ENCODE assay signal across 1 cellular context in the genomic region with DNA sequence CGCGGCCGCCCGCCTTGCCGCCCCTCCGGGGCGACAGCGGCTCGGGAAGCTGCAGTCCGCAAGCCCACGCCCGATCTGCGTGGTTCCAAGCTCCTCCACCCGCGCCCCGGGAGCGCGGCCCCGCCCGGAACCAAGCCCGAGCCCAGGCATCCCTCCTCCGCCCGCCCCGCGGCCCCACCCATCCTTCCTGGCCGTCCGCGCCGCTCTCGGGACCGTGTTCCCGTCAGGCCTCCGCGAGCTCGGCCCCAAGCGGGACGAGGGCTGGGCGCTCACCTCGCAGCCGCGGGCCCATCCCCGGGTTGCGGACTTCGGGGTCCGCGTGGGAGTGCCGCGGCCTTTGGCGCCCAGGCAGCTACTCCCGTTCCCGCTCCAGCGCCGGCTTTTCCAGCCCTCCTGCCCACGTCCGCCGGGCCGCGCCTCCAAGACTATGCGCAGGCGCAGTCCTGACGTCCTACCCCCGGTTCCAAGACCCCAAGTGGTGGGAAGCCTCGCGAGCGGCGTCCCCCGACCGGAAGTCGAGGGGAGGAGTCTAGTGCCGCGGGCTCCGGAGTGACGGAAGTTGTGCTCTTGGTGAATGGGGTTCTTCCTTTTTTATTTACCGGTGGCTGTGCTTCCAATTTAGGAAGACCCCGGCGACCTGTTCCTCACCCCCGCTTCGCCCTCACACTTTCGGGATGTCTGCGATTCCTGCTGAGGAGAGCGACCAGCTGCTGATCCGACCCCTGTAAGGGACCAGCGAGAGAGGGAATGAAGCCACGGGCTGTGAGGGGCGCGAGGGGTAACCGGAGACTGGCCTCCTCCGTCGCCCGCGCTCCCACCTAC.
TF ChIP-seq lines count a peak whose summit lies in the region.

CPSF3 (plus strand) TSS at position 555 of the 822 bp plus-strand sequence; CDS start at position 675, 120 bp downstream.
A gene with protein sequence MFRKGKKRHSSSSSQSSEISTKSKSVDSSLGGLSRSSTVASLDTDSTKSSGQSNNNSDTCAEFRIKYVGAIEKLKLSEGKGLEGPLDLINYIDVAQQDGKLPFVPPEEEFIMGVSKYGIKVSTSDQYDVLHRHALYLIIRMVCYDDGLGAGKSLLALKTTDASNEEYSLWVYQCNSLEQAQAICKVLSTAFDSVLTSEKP (minus strand): TSS at position 429 of the 822 bp plus-strand sequence. CDS start 4,831 bp downstream, outside the sequence.

TF ChIP-seq in HepG2, 621 proteins besides CTCF, POLR2A, EP300 and RAD21 (continued from another document and continues in another):
- TF ChIP-seq, protein P1, sequence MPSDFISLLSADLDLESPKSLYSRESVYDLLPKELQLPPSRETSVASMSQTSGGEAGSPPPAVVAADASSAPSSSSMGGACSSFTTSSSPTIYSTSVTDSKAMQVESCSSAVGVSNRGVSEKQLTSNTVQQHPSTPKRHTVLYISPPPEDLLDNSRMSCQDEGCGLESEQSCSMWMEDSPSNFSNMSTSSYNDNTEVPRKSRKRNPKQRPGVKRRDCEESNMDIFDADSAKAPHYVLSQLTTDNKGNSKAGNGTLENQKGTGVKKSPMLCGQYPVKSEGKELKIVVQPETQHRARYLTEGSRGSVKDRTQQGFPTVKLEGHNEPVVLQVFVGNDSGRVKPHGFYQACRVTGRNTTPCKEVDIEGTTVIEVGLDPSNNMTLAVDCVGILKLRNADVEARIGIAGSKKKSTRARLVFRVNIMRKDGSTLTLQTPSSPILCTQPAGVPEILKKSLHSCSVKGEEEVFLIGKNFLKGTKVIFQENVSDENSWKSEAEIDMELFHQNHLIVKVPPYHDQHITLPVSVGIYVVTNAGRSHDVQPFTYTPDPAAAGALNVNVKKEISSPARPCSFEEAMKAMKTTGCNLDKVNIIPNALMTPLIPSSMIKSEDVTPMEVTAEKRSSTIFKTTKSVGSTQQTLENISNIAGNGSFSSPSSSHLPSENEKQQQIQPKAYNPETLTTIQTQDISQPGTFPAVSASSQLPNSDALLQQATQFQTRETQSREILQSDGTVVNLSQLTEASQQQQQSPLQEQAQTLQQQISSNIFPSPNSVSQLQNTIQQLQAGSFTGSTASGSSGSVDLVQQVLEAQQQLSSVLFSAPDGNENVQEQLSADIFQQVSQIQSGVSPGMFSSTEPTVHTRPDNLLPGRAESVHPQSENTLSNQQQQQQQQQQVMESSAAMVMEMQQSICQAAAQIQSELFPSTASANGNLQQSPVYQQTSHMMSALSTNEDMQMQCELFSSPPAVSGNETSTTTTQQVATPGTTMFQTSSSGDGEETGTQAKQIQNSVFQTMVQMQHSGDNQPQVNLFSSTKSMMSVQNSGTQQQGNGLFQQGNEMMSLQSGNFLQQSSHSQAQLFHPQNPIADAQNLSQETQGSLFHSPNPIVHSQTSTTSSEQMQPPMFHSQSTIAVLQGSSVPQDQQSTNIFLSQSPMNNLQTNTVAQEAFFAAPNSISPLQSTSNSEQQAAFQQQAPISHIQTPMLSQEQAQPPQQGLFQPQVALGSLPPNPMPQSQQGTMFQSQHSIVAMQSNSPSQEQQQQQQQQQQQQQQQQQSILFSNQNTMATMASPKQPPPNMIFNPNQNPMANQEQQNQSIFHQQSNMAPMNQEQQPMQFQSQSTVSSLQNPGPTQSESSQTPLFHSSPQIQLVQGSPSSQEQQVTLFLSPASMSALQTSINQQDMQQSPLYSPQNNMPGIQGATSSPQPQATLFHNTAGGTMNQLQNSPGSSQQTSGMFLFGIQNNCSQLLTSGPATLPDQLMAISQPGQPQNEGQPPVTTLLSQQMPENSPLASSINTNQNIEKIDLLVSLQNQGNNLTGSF (CRISPR knock-in tag; IDR thresholded peaks at IDR 0.05) = peak; percentile 94
- TF ChIP-seq STAG1 (CRISPR knock-in tag; IDR thresholded peaks at IDR 0.05) = peak; percentile 9
- TF ChIP-seq KDM6A (CRISPR knock-in tag; IDR thresholded peaks at IDR 0.05; ENCODE audit: low read depth) = no peak
- TF ChIP-seq, protein P2, sequence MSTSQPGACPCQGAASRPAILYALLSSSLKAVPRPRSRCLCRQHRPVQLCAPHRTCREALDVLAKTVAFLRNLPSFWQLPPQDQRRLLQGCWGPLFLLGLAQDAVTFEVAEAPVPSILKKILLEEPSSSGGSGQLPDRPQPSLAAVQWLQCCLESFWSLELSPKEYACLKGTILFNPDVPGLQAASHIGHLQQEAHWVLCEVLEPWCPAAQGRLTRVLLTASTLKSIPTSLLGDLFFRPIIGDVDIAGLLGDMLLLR (CRISPR knock-in tag; IDR thresholded peaks at IDR 0.05) = peak; percentile 16; the same call in 1 of the 2 replicates
- TF ChIP-seq ZNF207 (IDR thresholded peaks at IDR 0.05; ENCODE audit: borderline replicate concordance) = no peak
- TF ChIP-seq JDP2 (CRISPR knock-in tag; IDR thresholded peaks at IDR 0.05; ENCODE audit: borderline replicate concordance) = peak; percentile 72; the same call in 1 of the 2 replicates
- TF ChIP-seq THYN1 (CRISPR knock-in tag; IDR thresholded peaks at IDR 0.05; ENCODE audit: borderline replicate concordance, low read depth) = no peak
- no peak for TF ChIP-seq MLLT10 (CRISPR knock-in tag; IDR thresholded peaks at IDR 0.05)
- TF ChIP-seq SIN3B (IDR thresholded peaks at IDR 0.05; ENCODE audit: low read length) = peak; percentile 66; the same call in 1 of the 2 replicates
- peak; percentile 90 for TF ChIP-seq ZNF274 (CRISPR knock-in tag; IDR thresholded peaks at IDR 0.05)
- TF ChIP-seq SP140L (CRISPR knock-in tag; IDR thresholded peaks at IDR 0.05; ENCODE audit: borderline replicate concordance) = no peak
- TF ChIP-seq, protein P3, sequence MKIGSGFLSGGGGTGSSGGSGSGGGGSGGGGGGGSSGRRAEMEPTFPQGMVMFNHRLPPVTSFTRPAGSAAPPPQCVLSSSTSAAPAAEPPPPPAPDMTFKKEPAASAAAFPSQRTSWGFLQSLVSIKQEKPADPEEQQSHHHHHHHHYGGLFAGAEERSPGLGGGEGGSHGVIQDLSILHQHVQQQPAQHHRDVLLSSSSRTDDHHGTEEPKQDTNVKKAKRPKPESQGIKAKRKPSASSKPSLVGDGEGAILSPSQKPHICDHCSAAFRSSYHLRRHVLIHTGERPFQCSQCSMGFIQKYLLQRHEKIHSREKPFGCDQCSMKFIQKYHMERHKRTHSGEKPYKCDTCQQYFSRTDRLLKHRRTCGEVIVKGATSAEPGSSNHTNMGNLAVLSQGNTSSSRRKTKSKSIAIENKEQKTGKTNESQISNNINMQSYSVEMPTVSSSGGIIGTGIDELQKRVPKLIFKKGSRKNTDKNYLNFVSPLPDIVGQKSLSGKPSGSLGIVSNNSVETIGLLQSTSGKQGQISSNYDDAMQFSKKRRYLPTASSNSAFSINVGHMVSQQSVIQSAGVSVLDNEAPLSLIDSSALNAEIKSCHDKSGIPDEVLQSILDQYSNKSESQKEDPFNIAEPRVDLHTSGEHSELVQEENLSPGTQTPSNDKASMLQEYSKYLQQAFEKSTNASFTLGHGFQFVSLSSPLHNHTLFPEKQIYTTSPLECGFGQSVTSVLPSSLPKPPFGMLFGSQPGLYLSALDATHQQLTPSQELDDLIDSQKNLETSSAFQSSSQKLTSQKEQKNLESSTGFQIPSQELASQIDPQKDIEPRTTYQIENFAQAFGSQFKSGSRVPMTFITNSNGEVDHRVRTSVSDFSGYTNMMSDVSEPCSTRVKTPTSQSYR (CRISPR knock-in tag; IDR thresholded peaks at IDR 0.05; ENCODE audit: borderline replicate concordance) = peak; percentile 6; the same call in 1 of the 2 replicates
- TF ChIP-seq ZKSCAN8 (CRISPR knock-in tag; IDR thresholded peaks at IDR 0.05; ENCODE audit: borderline replicate concordance) = 0 out of 2 replicates have a peak, but pooled peaks have one; percentile 29
- no peak for TF ChIP-seq RORA (CRISPR knock-in tag; IDR thresholded peaks at IDR 0.05)
- TF ChIP-seq ATF7 (IDR thresholded peaks at IDR 0.05) = no peak
- 0 out of 2 replicates have a peak, but pooled peaks have one; percentile 55 for TF ChIP-seq ATF7 (CRISPR knock-in tag; IDR thresholded peaks at IDR 0.05)
- TF ChIP-seq AGO2 (optimal IDR thresholded peaks at IDR 0.05; ENCODE audit: low read depth, low read length) = peak; percentile 32
- TF ChIP-seq CC2D1A (CRISPR knock-in tag; IDR thresholded peaks at IDR 0.05) = no peak
- peak; percentile 57 for TF ChIP-seq BHLHE40 (IDR thresholded peaks at IDR 0.05; ENCODE audit: low read length)
- no peak for TF ChIP-seq ZBTB21 (CRISPR knock-in tag; IDR thresholded peaks at IDR 0.05)
- TF ChIP-seq ZNF747 (CRISPR knock-in tag; IDR thresholded peaks at IDR 0.05; ENCODE audit: borderline replicate concordance) = peak; percentile 54; the same call in 1 of the 2 replicates
- TF ChIP-seq ZBTB42 (CRISPR knock-in tag; IDR thresholded peaks at IDR 0.05) = 0 out of 2 replicates have a peak, but pooled peaks have one; percentile 54
- TF ChIP-seq USF2 (IDR thresholded peaks at IDR 0.05; ENCODE audit: low read depth, low read length) = no peak
- no peak for TF ChIP-seq USF2 (CRISPR knock-in tag; IDR thresholded peaks at IDR 0.05; ENCODE audit: borderline replicate concordance)
- 0 out of 2 replicates have a peak, but pooled peaks have one; percentile 3 for TF ChIP-seq MZF1 (CRISPR knock-in tag; IDR thresholded peaks at IDR 0.05; ENCODE audit: borderline replicate concordance)
- peak; percentile 94 for TF ChIP-seq ZNF780A (CRISPR knock-in tag; IDR thresholded peaks at IDR 0.05)
- TF ChIP-seq MAZ (IDR thresholded peaks at IDR 0.05; ENCODE audit: borderline replicate concordance, low read depth, low read length) = peak; percentile 18; the same call in 1 of the 2 replicates
- TF ChIP-seq MAZ (CRISPR knock-in tag; IDR thresholded peaks at IDR 0.05; ENCODE audit: low read depth) = peak; percentile 96
- TF ChIP-seq, protein P4, sequence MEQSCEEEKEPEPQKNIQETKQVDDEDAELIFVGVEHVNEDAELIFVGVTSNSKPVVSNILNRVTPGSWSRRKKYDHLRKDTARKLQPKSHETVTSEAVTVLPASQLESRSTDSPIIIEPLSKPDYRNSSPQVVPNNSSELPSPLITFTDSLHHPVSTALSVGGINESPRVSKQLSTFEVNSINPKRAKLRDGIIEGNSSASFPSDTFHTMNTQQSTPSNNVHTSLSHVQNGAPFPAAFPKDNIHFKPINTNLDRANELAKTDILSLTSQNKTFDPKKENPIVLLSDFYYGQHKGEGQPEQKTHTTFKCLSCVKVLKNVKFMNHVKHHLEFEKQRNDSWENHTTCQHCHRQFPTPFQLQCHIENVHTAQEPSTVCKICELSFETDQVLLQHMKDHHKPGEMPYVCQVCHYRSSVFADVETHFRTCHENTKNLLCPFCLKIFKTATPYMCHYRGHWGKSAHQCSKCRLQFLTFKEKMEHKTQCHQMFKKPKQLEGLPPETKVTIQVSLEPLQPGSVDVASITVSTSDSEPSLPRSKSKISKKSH (CRISPR knock-in tag; IDR thresholded peaks at IDR 0.05; ENCODE audit: borderline replicate concordance) = no peak; the same call in 1 of the 2 replicates
- peak; percentile 61; the same call in 1 of the 2 replicates for TF ChIP-seq ZNF12 (CRISPR knock-in tag; IDR thresholded peaks at IDR 0.05)
- TF ChIP-seq KLF12 (CRISPR knock-in tag; IDR thresholded peaks at IDR 0.05; ENCODE audit: borderline replicate concordance) = peak; percentile 99
- TF ChIP-seq, protein P5, sequence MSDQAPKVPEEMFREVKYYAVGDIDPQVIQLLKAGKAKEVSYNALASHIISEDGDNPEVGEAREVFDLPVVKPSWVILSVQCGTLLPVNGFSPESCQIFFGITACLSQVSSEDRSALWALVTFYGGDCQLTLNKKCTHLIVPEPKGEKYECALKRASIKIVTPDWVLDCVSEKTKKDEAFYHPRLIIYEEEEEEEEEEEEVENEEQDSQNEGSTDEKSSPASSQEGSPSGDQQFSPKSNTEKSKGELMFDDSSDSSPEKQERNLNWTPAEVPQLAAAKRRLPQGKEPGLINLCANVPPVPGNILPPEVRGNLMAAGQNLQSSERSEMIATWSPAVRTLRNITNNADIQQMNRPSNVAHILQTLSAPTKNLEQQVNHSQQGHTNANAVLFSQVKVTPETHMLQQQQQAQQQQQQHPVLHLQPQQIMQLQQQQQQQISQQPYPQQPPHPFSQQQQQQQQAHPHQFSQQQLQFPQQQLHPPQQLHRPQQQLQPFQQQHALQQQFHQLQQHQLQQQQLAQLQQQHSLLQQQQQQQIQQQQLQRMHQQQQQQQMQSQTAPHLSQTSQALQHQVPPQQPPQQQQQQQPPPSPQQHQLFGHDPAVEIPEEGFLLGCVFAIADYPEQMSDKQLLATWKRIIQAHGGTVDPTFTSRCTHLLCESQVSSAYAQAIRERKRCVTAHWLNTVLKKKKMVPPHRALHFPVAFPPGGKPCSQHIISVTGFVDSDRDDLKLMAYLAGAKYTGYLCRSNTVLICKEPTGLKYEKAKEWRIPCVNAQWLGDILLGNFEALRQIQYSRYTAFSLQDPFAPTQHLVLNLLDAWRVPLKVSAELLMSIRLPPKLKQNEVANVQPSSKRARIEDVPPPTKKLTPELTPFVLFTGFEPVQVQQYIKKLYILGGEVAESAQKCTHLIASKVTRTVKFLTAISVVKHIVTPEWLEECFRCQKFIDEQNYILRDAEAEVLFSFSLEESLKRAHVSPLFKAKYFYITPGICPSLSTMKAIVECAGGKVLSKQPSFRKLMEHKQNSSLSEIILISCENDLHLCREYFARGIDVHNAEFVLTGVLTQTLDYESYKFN (CRISPR knock-in tag; conservative IDR thresholded peaks at IDR 0.05) = peak; percentile 72
- no peak; the same call in 1 of the 2 replicates for TF ChIP-seq SMAD9 (CRISPR knock-in tag; IDR thresholded peaks at IDR 0.05)
- peak; percentile 80 for TF ChIP-seq TGIF2 (CRISPR knock-in tag; IDR thresholded peaks at IDR 0.05)
- TF ChIP-seq ZNF703 (CRISPR knock-in tag; IDR thresholded peaks at IDR 0.05; ENCODE audit: borderline replicate concordance) = peak; percentile 37; the same call in 1 of the 2 replicates
- TF ChIP-seq RAD51 (IDR thresholded peaks at IDR 0.05; ENCODE audit: borderline replicate concordance) = no peak
- peak; percentile 41; the same call in 1 of the 2 replicates for TF ChIP-seq ZNF232 (CRISPR knock-in tag; IDR thresholded peaks at IDR 0.05; ENCODE audit: borderline replicate concordance)
- TF ChIP-seq SNRNP70 (IDR thresholded peaks at IDR 0.05; ENCODE audit: low read depth, low read length) = no peak
- peak; percentile 96; the same call in 1 of the 2 replicates for TF ChIP-seq ZFP82 (CRISPR knock-in tag; IDR thresholded peaks at IDR 0.05; ENCODE audit: borderline replicate concordance)
- TF ChIP-seq ZC3H4 (CRISPR knock-in tag; IDR thresholded peaks at IDR 0.05; ENCODE audit: borderline replicate concordance) = no peak
- TF ChIP-seq GTF3A (CRISPR knock-in tag; conservative IDR thresholded peaks at IDR 0.05) = peak; percentile 25; the same call in 1 of the 2 replicates
- no peak for TF ChIP-seq ZNF34 (CRISPR knock-in tag; IDR thresholded peaks at IDR 0.05; ENCODE audit: borderline replicate concordance)
- peak; percentile 65 for TF ChIP-seq HCFC1 (IDR thresholded peaks at IDR 0.05; ENCODE audit: low read depth, low read length)
- TF ChIP-seq NKX3-1 (CRISPR knock-in tag; IDR thresholded peaks at IDR 0.05) = peak; percentile 92
